21 cellular contexts compared by ENCODE assay signal in the genomic region with DNA sequence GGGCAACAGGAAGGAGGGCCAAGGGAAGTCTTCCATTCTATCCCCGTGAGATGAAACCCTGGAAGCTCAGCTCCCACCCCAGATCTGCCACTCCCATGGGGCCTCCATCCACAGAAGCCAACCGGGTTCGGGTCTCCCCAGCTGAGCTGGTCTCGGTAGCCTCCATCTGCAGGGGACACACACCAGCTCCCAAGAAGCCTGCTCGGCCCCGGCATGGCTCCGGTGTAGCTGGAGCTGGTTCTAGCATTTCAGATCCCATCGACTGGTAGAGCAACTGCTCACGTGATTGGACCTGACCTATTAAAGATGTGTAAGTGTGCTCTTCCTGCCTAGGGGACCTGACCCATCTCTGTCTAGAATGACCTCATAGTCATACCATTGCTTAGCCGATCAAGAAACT.
"Had no signal": no experiment of that assay in that cellular context is flagged by ENCODE, and none has a peak within 500 bp of the region (broad histone marks: within the 10 kb centered on the region; RNA-seq: fewer than 3 reads in every experiment).

No MANE protein-coding gene starts in this region.

- H3K9me3 ChIP-seq: SK-N-SH had no signal

- ATAC-seq: T-cell had no signal

- H3K9ac ChIP-seq: KMS-11, SK-N-SH had no signal

- H3K27ac ChIP-seq: KMS-11, RWPE1 had no signal

- DNase-seq: Kasumi-1, MM.1S, NCI-H1092 treated with DMSO at 0.1 percent for 48 hours, NCI-H1436, NCI-H187, NCI-H2029, NCI-H2081 treated with DMSO at 0.1 percent for 48 hours, NCI-H2171, NCI-H226, NCI-H446, NCI-H510A, NCI-H524 treated with DMSO at 0.1 percent for 48 hours, NCI-H69, NCI-H774, SHP77, SK-N-SH, SW 1271, T-cell had no signal

- FAIRE-seq: RCC 7860 had no signal
